In genomic region chr6:166814386-166814785, GRCh38 we compare ENCODE assay signal across 27 cellular contexts.
DNase-seq lines count a peak whose midpoint lies in the region; ATAC-seq and TF ChIP-seq lines count a peak whose summit lies in the region.
"Had no signal": no experiment of that assay in that cellular context is flagged by ENCODE, and none has a peak within 500 bp of the region (broad histone marks: within the 10 kb centered on the region; RNA-seq: fewer than 3 reads in every experiment).

No MANE protein-coding gene starts in this region.

- no peak overlapping the region for H3K27ac Mint-ChIP-seq in activated naive CD8-positive, alpha-beta T cell treated with anti-CD3 and anti-CD28 coated beads for 36 hours
- H3K27ac Mint-ChIP-seq: CD4-positive, alpha-beta memory T cell; GM23338; H9; T-helper 2 cell treated with Interferon-gamma antibody and Interleukin-4, amounts not matched to agents 5 μg/mL and 100 μg/mL, for 36 hours had no signal

- H3K27me3 Mint-ChIP-seq in activated naive CD8-positive, alpha-beta T cell treated with anti-CD3 and anti-CD28 coated beads for 36 hours = no peaks in the 10 kb centered on the region
- H3K27me3 Mint-ChIP-seq: CD4-positive, alpha-beta memory T cell had no signal

- TF ChIP-seq RAD21 in neural cell (conservative IDR thresholded peaks at IDR 0.05) = no peak

- TF ChIP-seq CTCF in neural cell (IDR thresholded peaks at IDR 0.05; ENCODE audit: poor library complexity, severe bottlenecking) = no peak

- no peak overlapping the region for H3K4me3 ChIP-seq in neural cell (ENCODE audit: low read length)
- H3K4me3 ChIP-seq: A549, GM23338, K562 had no signal

- no peak overlapping the region for H2AFZ ChIP-seq in neural cell (ENCODE audit: low read depth, low read length)
- H2AFZ ChIP-seq: GM23338 had no signal

- no peaks in the 10 kb centered on the region for H3K9me3 Mint-ChIP-seq in activated naive CD8-positive, alpha-beta T cell treated with anti-CD3 and anti-CD28 coated beads for 36 hours
- H3K9me3 Mint-ChIP-seq: CD4-positive, alpha-beta memory T cell; GM23338; H9; T-helper 2 cell treated with Interferon-gamma antibody and Interleukin-4, amounts not matched to agents 5 μg/mL and 100 μg/mL, for 36 hours had no signal

- DNase-seq in NCI-H748 (lab: John Stamatoyannopoulos, UW; ENCODE audit: unreplicated experiment) (peak; percentile 48), NCI-H748 treated with DMSO at 0.1 percent for 48 hours (lab: John Stamatoyannopoulos, UW) (no peak), NCI-H510A (lab: John Stamatoyannopoulos, UW) (peak; percentile 4), SHP77 (lab: John Stamatoyannopoulos, UW) (peak; percentile 19 to 44)
- no peak for DNase-seq in activated naive CD8-positive, alpha-beta T cell treated with anti-CD3 and anti-CD28 coated beads for 36 hours
- DNase-seq: AML-193; C1 segment of cervical spinal cord; Caco-2; CD4-positive, alpha-beta memory T cell; H9; Kasumi-1; NCI-H1105 treated with DMSO at 0.1 percent for 48 hours; NCI-H1694; NCI-H2029 treated with DMSO at 0.1 percent for 48 hours; NCI-H226; NCI-H526; NK-92 treated with Interleukin-12 subunit alpha and Interleukin-12 subunit beta, amount 100 ng/mL, for 24 hours; PC-3; T-helper 1 cell had no signal

- peak; percentile 46 for TF ChIP-seq EP300 in neural cell (conservative IDR thresholded peaks at IDR 0.05; ENCODE audit: poor library complexity, severe bottlenecking)

- ATAC-seq in HG03565 (IDR thresholded peaks at IDR 0.05; ENCODE audit: unreplicated experiment) (no peak), GM21360 (IDR thresholded peaks at IDR 0.05; ENCODE audit: unreplicated experiment) (no peak)
- ATAC-seq: A549, GM23338, K562, PC-3, Right ventricle myocardium inferior had no signal

- no peaks in the 10 kb centered on the region for H3F3A ChIP-seq in neural cell (ENCODE audit: insufficient read depth, low read length, poor library complexity, severe bottlenecking)

- H3K4me3 Mint-ChIP-seq in activated naive CD8-positive, alpha-beta T cell treated with anti-CD3 and anti-CD28 coated beads for 36 hours = no peak overlapping the region
- H3K4me3 Mint-ChIP-seq: CD4-positive, alpha-beta memory T cell; GM23338; H9; T-helper 2 cell treated with Interferon-gamma antibody and Interleukin-4, amounts not matched to agents 5 μg/mL and 100 μg/mL, for 36 hours had no signal

- H3K79me2 ChIP-seq in neural cell (replicated peaks; ENCODE audit: insufficient read depth, low read length) = no peaks in the 10 kb centered on the region

- H3K9ac ChIP-seq in neural cell (ENCODE audit: low read length) = no peak overlapping the region

- H3K9me3 ChIP-seq in neural cell (ENCODE audit: low read length) = no peaks in the 10 kb centered on the region
- H3K9me3 ChIP-seq: A549, Caco-2 had no signal

- no peaks in the 10 kb centered on the region for H3K36me3 ChIP-seq in neural cell (ENCODE audit: insufficient read depth, low read length)

- H3K9me2 ChIP-seq in neural cell (ENCODE audit: insufficient read depth, low read length) = no peaks in the 10 kb centered on the region

- no peak overlapping the region for H3K27ac ChIP-seq in neural cell (ENCODE audit: low read length)
- H3K27ac ChIP-seq: A549 had no signal

- H3K36me3 Mint-ChIP-seq in activated naive CD8-positive, alpha-beta T cell treated with anti-CD3 and anti-CD28 coated beads for 36 hours = no peaks in the 10 kb centered on the region

- no peak overlapping the region for H3K4me2 ChIP-seq in neural cell (ENCODE audit: low read length)
- H3K4me2 ChIP-seq: A549, GM23338 had no signal

- H3K27me3 ChIP-seq in neural cell (ENCODE audit: insufficient read depth, low read depth, low read length) = no peaks in the 10 kb centered on the region

- H4K20me1 ChIP-seq in neural cell (ENCODE audit: insufficient read depth) = no peaks in the 10 kb centered on the region

- H3K4me1 Mint-ChIP-seq in activated naive CD8-positive, alpha-beta T cell treated with anti-CD3 and anti-CD28 coated beads for 36 hours = no peaks in the 10 kb centered on the region
- H3K4me1 Mint-ChIP-seq: CD4-positive, alpha-beta memory T cell; GM23338; H9 had no signal

TF ChIP-seq in neural cell, 6 proteins besides CTCF, POLR2A, EP300 and RAD21:
- TF ChIP-seq SMC3 (conservative IDR thresholded peaks at IDR 0.05; ENCODE audit: poor library complexity) (no peak), MXI1 (conservative IDR thresholded peaks at IDR 0.05; ENCODE audit: poor library complexity, severe bottlenecking) (no peak), TAF1 (IDR thresholded peaks at IDR 0.05; ENCODE audit: low read depth) (no peak), POLR2AphosphoS5 (IDR thresholded peaks at IDR 0.05) (no peak), EZH2 (IDR thresholded peaks at IDR 0.05; ENCODE audit: borderline replicate concordance, insufficient read depth, low read length, poor library complexity, severe bottlenecking) (no peak)
- TF ChIP-seq, protein P1, sequence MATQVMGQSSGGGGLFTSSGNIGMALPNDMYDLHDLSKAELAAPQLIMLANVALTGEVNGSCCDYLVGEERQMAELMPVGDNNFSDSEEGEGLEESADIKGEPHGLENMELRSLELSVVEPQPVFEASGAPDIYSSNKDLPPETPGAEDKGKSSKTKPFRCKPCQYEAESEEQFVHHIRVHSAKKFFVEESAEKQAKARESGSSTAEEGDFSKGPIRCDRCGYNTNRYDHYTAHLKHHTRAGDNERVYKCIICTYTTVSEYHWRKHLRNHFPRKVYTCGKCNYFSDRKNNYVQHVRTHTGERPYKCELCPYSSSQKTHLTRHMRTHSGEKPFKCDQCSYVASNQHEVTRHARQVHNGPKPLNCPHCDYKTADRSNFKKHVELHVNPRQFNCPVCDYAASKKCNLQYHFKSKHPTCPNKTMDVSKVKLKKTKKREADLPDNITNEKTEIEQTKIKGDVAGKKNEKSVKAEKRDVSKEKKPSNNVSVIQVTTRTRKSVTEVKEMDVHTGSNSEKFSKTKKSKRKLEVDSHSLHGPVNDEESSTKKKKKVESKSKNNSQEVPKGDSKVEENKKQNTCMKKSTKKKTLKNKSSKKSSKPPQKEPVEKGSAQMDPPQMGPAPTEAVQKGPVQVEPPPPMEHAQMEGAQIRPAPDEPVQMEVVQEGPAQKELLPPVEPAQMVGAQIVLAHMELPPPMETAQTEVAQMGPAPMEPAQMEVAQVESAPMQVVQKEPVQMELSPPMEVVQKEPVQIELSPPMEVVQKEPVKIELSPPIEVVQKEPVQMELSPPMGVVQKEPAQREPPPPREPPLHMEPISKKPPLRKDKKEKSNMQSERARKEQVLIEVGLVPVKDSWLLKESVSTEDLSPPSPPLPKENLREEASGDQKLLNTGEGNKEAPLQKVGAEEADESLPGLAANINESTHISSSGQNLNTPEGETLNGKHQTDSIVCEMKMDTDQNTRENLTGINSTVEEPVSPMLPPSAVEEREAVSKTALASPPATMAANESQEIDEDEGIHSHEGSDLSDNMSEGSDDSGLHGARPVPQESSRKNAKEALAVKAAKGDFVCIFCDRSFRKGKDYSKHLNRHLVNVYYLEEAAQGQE (IDR thresholded peaks at IDR 0.05; ENCODE audit: borderline replicate concordance) = no peak

Comparison
In these comparisons a context has a peak if more than half of its experiments do, and no peak if none do; other contexts are left out.
1. DNase-seq: peak in NCI-H748 (single experiment), NCI-H510A (single experiment) and SHP77 (2 of 2); none in NCI-H748 treated with DMSO at 0.1 percent for 48 hours (single experiment) and activated naive CD8-positive, alpha-beta T cell treated with anti-CD3 and anti-CD28 coated beads for 36 hours (single experiment).